In the genomic region with DNA sequence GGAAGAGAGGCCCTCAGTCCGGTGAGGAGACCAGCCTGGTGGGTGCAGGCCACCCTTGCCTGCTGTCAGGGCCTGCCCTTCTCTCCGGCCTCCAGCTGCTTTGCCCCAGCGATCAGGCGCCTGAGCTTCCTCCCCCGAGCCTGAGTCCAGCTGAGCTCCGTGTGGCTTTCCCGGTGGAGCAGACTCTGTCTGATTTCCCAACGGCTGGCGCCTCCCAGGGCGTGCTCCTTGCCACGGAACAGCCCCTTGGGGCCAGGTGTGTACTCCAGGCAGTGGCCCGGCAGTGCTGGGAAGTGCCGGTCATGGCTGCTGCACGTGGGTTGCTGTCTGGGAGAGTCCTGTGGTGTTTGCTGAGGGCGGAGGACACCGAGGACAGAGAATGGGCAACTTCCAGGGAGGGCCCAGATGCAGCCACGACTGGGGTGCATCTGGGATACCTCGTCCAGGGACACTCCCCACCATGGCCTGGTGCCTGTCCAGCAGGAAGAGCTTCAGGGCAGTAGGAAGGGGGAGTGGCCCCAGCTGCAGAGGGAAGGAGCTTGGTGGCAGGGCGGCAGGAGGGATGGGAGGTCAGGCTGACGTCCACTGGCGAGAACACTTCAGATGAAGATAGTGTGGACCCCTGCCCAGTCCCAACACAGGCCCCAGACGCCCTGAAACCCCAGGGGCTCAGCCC, we compare ENCODE assay signal across 13 cellular contexts. TPM values are rescaled to one million over a fixed set of nuclear protein-coding genes. Genes with fewer than 3 reads are reported as not detected.
DNase-seq lines count a peak whose midpoint lies in the region; ATAC-seq and TF ChIP-seq lines count a peak whose summit lies in the region.
"Had no signal": no experiment of that assay in that cellular context is flagged by ENCODE, and none has a peak within 500 bp of the region (broad histone marks: within the 10 kb centered on the region; RNA-seq: fewer than 3 reads in every experiment).

No MANE protein-coding gene starts in this region.

- H3K27ac Mint-ChIP-seq in nephron, result peak overlapping the region; percentile 46 to 82 (median 54)
- no peak overlapping the region for H3K27ac Mint-ChIP-seq in WTC11
- H3K27ac Mint-ChIP-seq in stimulated activated naive B cell treated with anti-CD40 and anti-IgM and Interleukin-4, amounts not matched to agents 10 μg/mL and 1 μg/mL and 100 μg/mL, for 72 hours, result no peak overlapping the region
- H3K27ac Mint-ChIP-seq: stimulated activated naive CD8-positive, alpha-beta T cell treated with anti-CD3 and anti-CD28 coated beads, Interleukin-15, amount 100 ng/mL, for 72 hours had no signal

- H3K36me3 Mint-ChIP-seq in nephron (ENCODE audit: low read depth), result no peaks in the 10 kb centered on the region
- H3K36me3 Mint-ChIP-seq in WTC11, result no peaks in the 10 kb centered on the region
- peaks cover 3 to 4% of the 10 kb centered on the region in 2 donors for H3K36me3 Mint-ChIP-seq in stimulated activated naive B cell treated with anti-CD40 and anti-IgM and Interleukin-4, amounts not matched to agents 10 μg/mL and 1 μg/mL and 100 μg/mL, for 72 hours
- H3K36me3 Mint-ChIP-seq: IgD-negative memory B cell had no signal

- H3K9me3 Mint-ChIP-seq in nephron, result no peaks in the 10 kb centered on the region
- H3K9me3 Mint-ChIP-seq in WTC11, result no peaks in the 10 kb centered on the region
- no peaks in the 10 kb centered on the region for H3K9me3 Mint-ChIP-seq in stimulated activated naive B cell treated with anti-CD40 and anti-IgM and Interleukin-4, amounts not matched to agents 10 μg/mL and 1 μg/mL and 100 μg/mL, for 72 hours
- H3K9me3 Mint-ChIP-seq: IgD-negative memory B cell; stimulated activated naive CD8-positive, alpha-beta T cell treated with anti-CD3 and anti-CD28 coated beads, Interleukin-15, amount 100 ng/mL, for 72 hours had no signal

- H3K4me1 Mint-ChIP-seq in nephron, result peaks cover 32% of the 10 kb centered on the region
- peaks cover 22% of the 10 kb centered on the region for H3K4me1 Mint-ChIP-seq in WTC11
- peaks cover 21 to 38% of the 10 kb centered on the region in 2 donors for H3K4me1 Mint-ChIP-seq in stimulated activated naive B cell treated with anti-CD40 and anti-IgM and Interleukin-4, amounts not matched to agents 10 μg/mL and 1 μg/mL and 100 μg/mL, for 72 hours

- H3K4me1 ChIP-seq in duodenal mucosa (ENCODE audit: control insufficient read depth in 1 of 2, insufficient read depth in 2 of 2, low read length in 2 of 2), result peaks cover 38 to 40% of the 10 kb centered on the region in 2 donors

- H3K9me3 ChIP-seq in duodenal mucosa (ENCODE audit: control insufficient read depth in 1 of 2, low read length in 2 of 2), result no peaks in the 10 kb centered on the region
- H3K9me3 ChIP-seq: gastrocnemius medialis had no signal

- no peaks in the 10 kb centered on the region for H3K36me3 ChIP-seq in duodenal mucosa (ENCODE audit: control insufficient read depth in 1 of 2, insufficient read depth in 2 of 2, low read length in 2 of 2)
- H3K36me3 ChIP-seq: gastrocnemius medialis had no signal

- TF ChIP-seq CTCF in nephron (IDR thresholded peaks at IDR 0.05; ENCODE audit: unreplicated experiment in 3 of 3) (no peak), WTC11 (IDR thresholded peaks at IDR 0.05) (no peak)

- peak overlapping the region in 2 of 3 experiments; percentile 15 to 19 for H3K4me3 Mint-ChIP-seq in nephron
- H3K4me3 Mint-ChIP-seq in WTC11, result no peak overlapping the region; the same call in 1 of the 2 replicates
- H3K4me3 Mint-ChIP-seq in stimulated activated naive B cell treated with anti-CD40 and anti-IgM and Interleukin-4, amounts not matched to agents 10 μg/mL and 1 μg/mL and 100 μg/mL, for 72 hours, result no peak overlapping the region

- CTCF ChIA-PET in WTC11 (lab: Charles Lee), result no interaction called here

- POLR2A ChIA-PET in WTC11 (lab: Charles Lee), result no interaction called here

- no peak overlapping the region for H3K4me3 ChIP-seq in duodenal mucosa (ENCODE audit: low read depth in 1 of 2, low read length in 2 of 2)

- DNase-seq in Right ventricle myocardium superior (no peak), cardiac septum (ENCODE audit: low spot score) (no peak), NCI-H2171 treated with DMSO at 0.1 percent for 48 hours (lab: John Stamatoyannopoulos, UW) (no peak), WTC11 (ENCODE audit: low spot score) (no peak)
- no peak for DNase-seq in stimulated activated naive B cell treated with anti-CD40 and anti-IgM and Interleukin-4, amounts not matched to agents 10 μg/mL and 1 μg/mL and 100 μg/mL, for 72 hours
- DNase-seq: ACHN; gastrocnemius medialis; NCI-H510A treated with DMSO at 0.1 percent for 48 hours; stimulated activated naive CD8-positive, alpha-beta T cell treated with anti-CD3 and anti-CD28 coated beads, Interleukin-15, amount 100 ng/mL, for 72 hours had no signal

- no peak overlapping the region for H3K27ac ChIP-seq in duodenal mucosa (ENCODE audit: low read depth, low read length)

- TF ChIP-seq POLR2A in GM18505 (IDR thresholded peaks at IDR 0.05; ENCODE audit: borderline replicate concordance, extremely low read depth, insufficient read depth, insufficient read length), result no peak

- peaks cover 10% of the 10 kb centered on the region for H3K27me3 Mint-ChIP-seq in nephron (ENCODE audit: low read depth)
- no peaks in the 10 kb centered on the region for H3K27me3 Mint-ChIP-seq in WTC11 (ENCODE audit: low read depth)
- peaks cover 12 to 52% of the 10 kb centered on the region in 2 donors for H3K27me3 Mint-ChIP-seq in stimulated activated naive B cell treated with anti-CD40 and anti-IgM and Interleukin-4, amounts not matched to agents 10 μg/mL and 1 μg/mL and 100 μg/mL, for 72 hours

- intact Hi-C loops in Right ventricle myocardium superior (cut with DNase I), result no loop called here
- intact Hi-C loops in cardiac septum (cut with DNase I), result no loop called here

- peak overlapping the region; percentile 4 to 38 for H3K9ac ChIP-seq in duodenal mucosa (ENCODE audit: low read depth in 1 of 2, low read length in 2 of 2)

- H3K27me3 ChIP-seq in duodenal mucosa (ENCODE audit: control insufficient read depth in 1 of 2, insufficient read depth in 2 of 2, low read length in 2 of 2), result peaks cover 0 to 10% of the 10 kb centered on the region in 2 donors

- ATAC-seq in Right ventricle myocardium superior (ENCODE audit: poor library complexity), result peak; percentile 13
- ATAC-seq in GM18505 (IDR thresholded peaks at IDR 0.05; ENCODE audit: unreplicated experiment), result no peak
- ATAC-seq in WTC11, result no peak
- no peak for ATAC-seq in stimulated activated naive B cell treated with anti-CD40 and anti-IgM and Interleukin-4, amounts not matched to agents 10 μg/mL and 1 μg/mL and 100 μg/mL, for 72 hours (replicated peaks)
- ATAC-seq: gastrocnemius medialis; stimulated activated naive CD8-positive, alpha-beta T cell treated with anti-CD3 and anti-CD28 coated beads, Interleukin-15, amount 100 ng/mL, for 72 hours had no signal

TF ChIP-seq in WTC11, 78 proteins besides CTCF, POLR2A, EP300 and RAD21 (continues in another document):
- no peak for TF ChIP-seq JAZF1 (CRISPR knock-in tag; IDR thresholded peaks at IDR 0.05)
- TF ChIP-seq ZMAT4 (CRISPR knock-in tag; IDR thresholded peaks at IDR 0.05), result no peak
- TF ChIP-seq NFATC4 (CRISPR knock-in tag; IDR thresholded peaks at IDR 0.05), result no peak
- TF ChIP-seq ATF6 (CRISPR knock-in tag; IDR thresholded peaks at IDR 0.05), result no peak
- TF ChIP-seq, protein P1, sequence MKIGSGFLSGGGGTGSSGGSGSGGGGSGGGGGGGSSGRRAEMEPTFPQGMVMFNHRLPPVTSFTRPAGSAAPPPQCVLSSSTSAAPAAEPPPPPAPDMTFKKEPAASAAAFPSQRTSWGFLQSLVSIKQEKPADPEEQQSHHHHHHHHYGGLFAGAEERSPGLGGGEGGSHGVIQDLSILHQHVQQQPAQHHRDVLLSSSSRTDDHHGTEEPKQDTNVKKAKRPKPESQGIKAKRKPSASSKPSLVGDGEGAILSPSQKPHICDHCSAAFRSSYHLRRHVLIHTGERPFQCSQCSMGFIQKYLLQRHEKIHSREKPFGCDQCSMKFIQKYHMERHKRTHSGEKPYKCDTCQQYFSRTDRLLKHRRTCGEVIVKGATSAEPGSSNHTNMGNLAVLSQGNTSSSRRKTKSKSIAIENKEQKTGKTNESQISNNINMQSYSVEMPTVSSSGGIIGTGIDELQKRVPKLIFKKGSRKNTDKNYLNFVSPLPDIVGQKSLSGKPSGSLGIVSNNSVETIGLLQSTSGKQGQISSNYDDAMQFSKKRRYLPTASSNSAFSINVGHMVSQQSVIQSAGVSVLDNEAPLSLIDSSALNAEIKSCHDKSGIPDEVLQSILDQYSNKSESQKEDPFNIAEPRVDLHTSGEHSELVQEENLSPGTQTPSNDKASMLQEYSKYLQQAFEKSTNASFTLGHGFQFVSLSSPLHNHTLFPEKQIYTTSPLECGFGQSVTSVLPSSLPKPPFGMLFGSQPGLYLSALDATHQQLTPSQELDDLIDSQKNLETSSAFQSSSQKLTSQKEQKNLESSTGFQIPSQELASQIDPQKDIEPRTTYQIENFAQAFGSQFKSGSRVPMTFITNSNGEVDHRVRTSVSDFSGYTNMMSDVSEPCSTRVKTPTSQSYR (CRISPR knock-in tag; IDR thresholded peaks at IDR 0.05), result no peak
- TF ChIP-seq SMAD4 (CRISPR knock-in tag; IDR thresholded peaks at IDR 0.05), result no peak

RNA-seq across cellular contexts. Expression of gene METRNL, which starts 22.5 kb away (rescaled TPM):
- 70.3 TPM for total RNA-seq in Right ventricle myocardium superior
- 104 TPM for total RNA-seq in cardiac septum
- total RNA-seq in WTC11 (2021), result 27.7 to 29.3 TPM (median 28.1 TPM) in 3 replicates

Comparison
In these comparisons a context has a peak if more than half of its experiments do, and no peak if none do; other contexts are left out.
1. H3K27ac Mint-ChIP-seq: peak in nephron (3 of 3); none in WTC11 (single experiment) and stimulated activated naive B cell treated with anti-CD40 and anti-IgM and Interleukin-4, amounts not matched to agents 10 μg/mL and 1 μg/mL and 100 μg/mL, for 72 hours (single experiment).
2. H3K4me3 Mint-ChIP-seq: peak in nephron (2 of 3); none in WTC11 (single experiment) and stimulated activated naive B cell treated with anti-CD40 and anti-IgM and Interleukin-4, amounts not matched to agents 10 μg/mL and 1 μg/mL and 100 μg/mL, for 72 hours (0 of 2).